In genomic region chr16:88921603-88921995, GRCh38 we compare ENCODE assay signal across 1 cellular context.
TF ChIP-seq lines count a peak whose summit lies in the region.

No MANE protein-coding gene starts in this region.

TF ChIP-seq in K562, 482 proteins besides CTCF, POLR2A, EP300 and RAD21 (continued from another document):
- TF ChIP-seq TAF1 (IDR thresholded peaks at IDR 0.05; ENCODE audit: control insufficient read depth, extremely low read depth, insufficient read depth, low read length, severe bottlenecking): no peak
